Comparison of ENCODE assay signal across 8 cellular contexts in genomic region chr22:26672060-26672471, GRCh38. TPM values are rescaled to one million over a fixed set of nuclear protein-coding genes. Genes with fewer than 3 reads are reported as not detected.
A peak's percentile ranks its signal among the peaks of the same experiment; 100 is the strongest.
DNase-seq lines count a peak whose midpoint lies in the region; ATAC-seq and TF ChIP-seq lines count a peak whose summit lies in the region.

No MANE protein-coding gene starts in this region.

- peak overlapping the region; percentile 92 for H3K4me2 ChIP-seq in skeletal muscle satellite cell (ENCODE audit: low read length)

- H3K4me1 Mint-ChIP-seq in HFFc6 (ENCODE audit: low read depth), result peaks cover 45% of the 10 kb centered on the region
- peaks cover 59% of the 10 kb centered on the region for H3K4me1 Mint-ChIP-seq in T-helper 2 cell treated with Interferon-gamma antibody and Interleukin-4, amounts not matched to agents 5 μg/mL and 100 μg/mL, for 36 hours (ENCODE audit: low read depth)

- peaks cover 2% of the 10 kb centered on the region; the same call in 1 of the 2 replicates for H3K27me3 Mint-ChIP-seq in HFFc6 (ENCODE audit: insufficient read depth)
- no peaks in the 10 kb centered on the region for H3K27me3 Mint-ChIP-seq in T-helper 2 cell treated with Interferon-gamma antibody and Interleukin-4, amounts not matched to agents 5 μg/mL and 100 μg/mL, for 36 hours (ENCODE audit: low read depth)

- H3K27ac Mint-ChIP-seq in HFFc6, result peak overlapping the region; percentile 99
- H3K27ac Mint-ChIP-seq in T-helper 2 cell treated with Interferon-gamma antibody and Interleukin-4, amounts not matched to agents 5 μg/mL and 100 μg/mL, for 36 hours, result peak overlapping the region; percentile 100

- ATAC-seq in sciatic nerve, result no peak

- H3K4me3 ChIP-seq in fibroblast of pulmonary artery (replicated peaks; ENCODE audit: low read depth, low read length), result peak overlapping the region; percentile 84
- H3K4me3 ChIP-seq in skeletal muscle satellite cell (ENCODE audit: low read length), result peak overlapping the region; percentile 79

- intact Hi-C loops in sciatic nerve (cut with DNase I), result no loop called here

- no peak for TF ChIP-seq CTCF in HFFc6 (IDR thresholded peaks at IDR 0.05)
- TF ChIP-seq CTCF in fibroblast of pulmonary artery (IDR thresholded peaks at IDR 0.05; ENCODE audit: low read length, missing control alignments), result no peak

- H3K4me3 Mint-ChIP-seq in HFFc6, result peak overlapping the region; percentile 92
- peak overlapping the region; percentile 98 for H3K4me3 Mint-ChIP-seq in T-helper 2 cell treated with Interferon-gamma antibody and Interleukin-4, amounts not matched to agents 5 μg/mL and 100 μg/mL, for 36 hours

- peak overlapping the region; percentile 79; the same call in 1 of the 2 replicates for H3K9ac ChIP-seq in ES-I3 (ENCODE audit: low read depth, low read length)
- H3K9ac ChIP-seq in skeletal muscle satellite cell (ENCODE audit: low read depth, low read length), result peak overlapping the region; percentile 90

- H3K9me3 ChIP-seq in ES-I3 (ENCODE audit: control insufficient read depth, insufficient read depth, low read length), result no peaks in the 10 kb centered on the region
- H3K9me3 ChIP-seq in skeletal muscle satellite cell (replicated peaks; ENCODE audit: low read length), result no peaks in the 10 kb centered on the region

- no peaks in the 10 kb centered on the region for H3K9me3 Mint-ChIP-seq in HFFc6
- H3K9me3 Mint-ChIP-seq in T-helper 2 cell treated with Interferon-gamma antibody and Interleukin-4, amounts not matched to agents 5 μg/mL and 100 μg/mL, for 36 hours, result no peaks in the 10 kb centered on the region

- peaks cover 13% of the 10 kb centered on the region for H3K36me3 Mint-ChIP-seq in HFFc6 (ENCODE audit: low read depth)
- H3K36me3 Mint-ChIP-seq in T-helper 2 cell treated with Interferon-gamma antibody and Interleukin-4, amounts not matched to agents 5 μg/mL and 100 μg/mL, for 36 hours (ENCODE audit: low read depth), result peaks cover 33% of the 10 kb centered on the region

- H3K36me3 ChIP-seq in ES-I3 (ENCODE audit: insufficient read depth, low read length) (no peaks in the 10 kb centered on the region), skeletal muscle satellite cell (ENCODE audit: insufficient read depth, low read length) (no peaks in the 10 kb centered on the region)

- no peak for DNase-seq in HFFc6
- no peak for DNase-seq in T-helper 2 cell treated with Interferon-gamma antibody and Interleukin-4, amounts not matched to agents 5 μg/mL and 100 μg/mL, for 36 hours (ENCODE audit: low spot score)
- no peak for DNase-seq in fibroblast of pulmonary artery (ENCODE audit: low read depth)
- no peak for DNase-seq in NCI-H2171 (lab: John Stamatoyannopoulos, UW)
- DNase-seq in sciatic nerve (ENCODE audit: low spot score), result no peak
- DNase-seq in NCI-H2196 treated with DMSO at 0.1 percent for 48 hours (lab: John Stamatoyannopoulos, UW; ENCODE audit: unreplicated experiment), result no peak

- H3K27me3 ChIP-seq in skeletal muscle satellite cell (ENCODE audit: control insufficient read depth, insufficient read depth, low read length), result no peaks in the 10 kb centered on the region

- peaks cover 30% of the 10 kb centered on the region for H3K4me1 ChIP-seq in ES-I3 (ENCODE audit: insufficient read depth, low read length)
- H3K4me1 ChIP-seq in skeletal muscle satellite cell (ENCODE audit: control insufficient read depth, insufficient read depth, low read length), result peaks cover 19% of the 10 kb centered on the region

RNA-seq across cellular contexts. Expression of gene MIAT, which starts 14.7 kb away (rescaled TPM):
- total RNA-seq in HFFc6 (2021; fragmentation: NEBNext Ultra II Directional; extraction: Animal tissue kit (Norgen Biotek cat#: 25700)), result under 1 TPM; 0.55 to 0.89 (median 0.75) TPM
- total RNA-seq in skeletal muscle satellite cell (2012; rRNA removed), result 0.25 and 0.44 TPM in 2 replicates
- 2.7 TPM for total RNA-seq in sciatic nerve

RNA-seq across cellular contexts. Expression of gene CRYBA4, which starts 50.3 kb away (rescaled TPM):
- total RNA-seq in HFFc6 (2021; fragmentation: NEBNext Ultra II Directional; extraction: Animal tissue kit (Norgen Biotek cat#: 25700)), result not detected
- total RNA-seq in skeletal muscle satellite cell (2012; rRNA removed), result not detected in 2 replicates
- total RNA-seq in sciatic nerve, result not detected

RNA-seq across cellular contexts. Expression of gene CRYBB1, which starts 54.2 kb away (rescaled TPM):
- total RNA-seq in HFFc6 (2021; fragmentation: NEBNext Ultra II Directional; extraction: Animal tissue kit (Norgen Biotek cat#: 25700)), result not detected
- not detected in 2 replicates for total RNA-seq in skeletal muscle satellite cell (2012; rRNA removed)
- total RNA-seq in sciatic nerve, result 0.76 TPM
